In the genomic region with DNA sequence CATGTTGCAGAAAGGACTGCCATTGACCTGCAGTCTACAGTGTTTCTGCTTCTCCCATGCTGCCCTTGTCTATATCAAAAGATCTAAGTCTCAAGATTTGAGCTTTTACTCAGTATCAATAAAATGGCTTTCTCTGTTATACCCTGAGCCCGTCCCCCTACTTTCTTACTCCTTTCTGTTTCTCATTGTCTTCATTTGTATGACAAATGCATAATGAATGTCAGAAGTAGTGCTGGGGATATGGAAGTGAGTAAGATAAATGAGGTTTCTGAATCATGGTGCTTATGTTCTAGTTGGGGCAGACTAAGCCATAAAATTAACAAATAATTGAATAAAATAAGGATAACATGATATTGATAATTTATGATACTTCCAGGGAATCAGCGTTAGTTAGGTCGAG, we compare ENCODE assay signal across 1 cellular context.
A peak's percentile ranks its signal among the peaks of the same experiment; 100 is the strongest.
TF ChIP-seq lines count a peak whose summit lies in the region.

No MANE protein-coding gene starts in this region.

TF ChIP-seq in endothelial cell of umbilical vein, 7 proteins besides CTCF, POLR2A, EP300 and RAD21 (continued from another document):
- peak; percentile 21 for TF ChIP-seq POLR2AphosphoS5 (IDR thresholded peaks at IDR 0.05; ENCODE audit: insufficient read depth, low read depth, low read length)
- no peak for TF ChIP-seq MYC (IDR thresholded peaks at IDR 0.05; ENCODE audit: low read depth, low read length)
- no peak for TF ChIP-seq EZH2 (IDR thresholded peaks at IDR 0.05; ENCODE audit: borderline replicate concordance, low read depth, low read length, severe bottlenecking)
